1 cellular context compared by ENCODE assay signal in the genomic region with DNA sequence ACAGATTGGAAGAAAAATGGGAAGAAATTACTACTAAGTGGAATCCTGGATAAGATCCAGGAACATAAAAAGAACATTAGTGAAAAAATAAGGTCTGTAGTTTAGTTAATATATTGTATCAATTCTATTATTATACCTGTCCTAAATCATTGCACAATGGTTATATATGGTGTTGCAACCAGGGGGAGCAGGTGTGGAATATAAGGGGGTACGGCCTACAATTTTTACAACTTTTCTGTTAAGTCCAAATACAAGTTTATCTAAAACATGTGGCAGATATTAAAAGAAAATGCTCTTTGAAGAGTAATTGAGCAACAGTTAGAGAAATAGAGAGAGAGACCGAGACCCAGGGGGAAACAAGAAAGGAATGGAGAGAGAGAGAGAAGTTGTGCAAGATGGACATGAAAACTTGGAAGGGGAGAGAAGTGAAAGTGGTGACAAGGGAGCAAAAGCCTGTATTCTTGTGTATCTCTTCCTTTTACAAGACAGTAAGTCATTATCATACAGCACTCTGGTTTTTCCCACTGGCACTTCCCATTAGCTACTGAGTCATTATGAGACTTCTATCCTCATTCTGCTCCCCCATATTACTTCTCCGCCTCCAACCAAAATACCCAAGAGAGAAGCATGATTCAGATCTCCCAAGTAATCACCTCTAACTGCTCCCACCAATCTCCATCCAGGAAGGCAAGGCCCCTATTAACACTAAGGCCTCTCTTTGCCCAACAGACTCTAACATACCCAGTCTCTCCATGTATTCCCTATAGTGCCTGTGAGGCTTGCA.
A peak's percentile ranks its signal among the peaks of the same experiment; 100 is the strongest.
TF ChIP-seq lines count a peak whose summit lies in the region.

No MANE protein-coding gene starts in this region.

TF ChIP-seq in GM12878, 131 proteins besides CTCF, POLR2A, EP300 and RAD21:
- TF ChIP-seq WRNIP1 (IDR thresholded peaks at IDR 0.05; ENCODE audit: borderline replicate concordance, low read depth, low read length) (no peak), ESRRA (IDR thresholded peaks at IDR 0.05; ENCODE audit: low read length) (no peak), IKZF2 (IDR thresholded peaks at IDR 0.05) (peak; percentile 72 to 80; a peak in 3 of 4 replicates), EED (IDR thresholded peaks at IDR 0.05; ENCODE audit: low read depth) (0 out of 2 replicates have a peak, but pooled peaks have one; percentile 27), RUNX3 (IDR thresholded peaks at IDR 0.05; ENCODE audit: low read length) (peak; percentile 30), MTA2 (IDR thresholded peaks at IDR 0.05; ENCODE audit: low read depth) (0 out of 2 replicates have a peak, but pooled peaks have one; percentile 24), IKZF1 (conservative IDR thresholded peaks at IDR 0.05) (peak; percentile 82), EGR1 (IDR thresholded peaks at IDR 0.05; ENCODE audit: borderline replicate concordance in 1 of 2, low read depth in 2 of 2, low read length in 2 of 2) (no peak), MEF2B (IDR thresholded peaks at IDR 0.05; ENCODE audit: partially characterized antibody, poor library complexity, severe bottlenecking) (no peak), NFIC (IDR thresholded peaks at IDR 0.05; ENCODE audit: low read depth, low read length) (peak; percentile 52; the same call in 1 of the 2 replicates)
- TF ChIP-seq, protein P1, sequence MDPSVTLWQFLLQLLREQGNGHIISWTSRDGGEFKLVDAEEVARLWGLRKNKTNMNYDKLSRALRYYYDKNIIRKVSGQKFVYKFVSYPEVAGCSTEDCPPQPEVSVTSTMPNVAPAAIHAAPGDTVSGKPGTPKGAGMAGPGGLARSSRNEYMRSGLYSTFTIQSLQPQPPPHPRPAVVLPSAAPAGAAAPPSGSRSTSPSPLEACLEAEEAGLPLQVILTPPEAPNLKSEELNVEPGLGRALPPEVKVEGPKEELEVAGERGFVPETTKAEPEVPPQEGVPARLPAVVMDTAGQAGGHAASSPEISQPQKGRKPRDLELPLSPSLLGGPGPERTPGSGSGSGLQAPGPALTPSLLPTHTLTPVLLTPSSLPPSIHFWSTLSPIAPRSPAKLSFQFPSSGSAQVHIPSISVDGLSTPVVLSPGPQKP (IDR thresholded peaks at IDR 0.05; ENCODE audit: low read depth, low read length), result no peak
